ENCODE assay signal across 8 cellular contexts in genomic region chr17:17685775-17686291, GRCh38. TPM values are rescaled to one million over a fixed set of nuclear protein-coding genes. Genes with fewer than 3 reads are reported as not detected.
DNase-seq lines count a peak whose midpoint lies in the region; ATAC-seq and TF ChIP-seq lines count a peak whose summit lies in the region.

No MANE protein-coding gene starts in this region.

- H3K36me3 ChIP-seq in gastrocnemius medialis, result no peaks in the 10 kb centered on the region

- no peak for TF ChIP-seq POLR2A in gastrocnemius medialis (IDR thresholded peaks at IDR 0.05)

- peak overlapping the region in 3 of 4 donors; percentile 37 to 41 (median 37) for H3K27ac ChIP-seq in gastrocnemius medialis

- in situ Hi-C loops in gastrocnemius medialis (cut with MboI; ENCODE audit: low sequenced_read_pairs in 4 of 4), result loop anchor here (25.0 kb wide), 2 partner anchors 101 to 176 kb away; no protein-coding TSS in a partner anchor

- TF ChIP-seq CTCF in fibroblast of the aortic adventitia (IDR thresholded peaks at IDR 0.05; ENCODE audit: insufficient read depth, low read length) (no peak), gastrocnemius medialis (IDR thresholded peaks at IDR 0.05 in 4 of 5, conservative IDR thresholded peaks at IDR 0.05 in 1 of 5) (no peak)

- intact Hi-C loops in gastrocnemius medialis (cut with DNase I; ENCODE audit: low total_unique reads), result no loop called here

- H3K27me3 ChIP-seq in gastrocnemius medialis, result no peaks in the 10 kb centered on the region

- H3K4me1 ChIP-seq in gastrocnemius medialis, result peaks cover 17 to 24% of the 10 kb centered on the region in 2 donors

- H3K4me3 ChIP-seq in fibroblast of the aortic adventitia (ENCODE audit: low read depth, low read length), result peak overlapping the region; percentile 40
- H3K4me3 ChIP-seq in gastrocnemius medialis, result no peak overlapping the region

- no peaks in the 10 kb centered on the region for H3K9me3 ChIP-seq in gastrocnemius medialis

- DNase-seq in NCI-H2171 treated with DMSO at 0.1 percent for 48 hours (lab: John Stamatoyannopoulos, UW) (peak; percentile 50), NCI-H2171 (lab: John Stamatoyannopoulos, UW) (no peak), fibroblast of the aortic adventitia (ENCODE audit: low read depth) (peak; percentile 79), gastrocnemius medialis (no peak), COR-L47 (lab: John Stamatoyannopoulos, UW) (no peak), DMS 273 treated with DMSO at 0.1 percent for 48 hours (lab: John Stamatoyannopoulos, UW) (no peak)

- peak; percentile 32 for ATAC-seq in SK-N-SH treated with all-trans-retinoic acid at 6 μM for 48 hours
- no peak for ATAC-seq in gastrocnemius medialis
- ATAC-seq in HG03196 (IDR thresholded peaks at IDR 0.05; ENCODE audit: unreplicated experiment), result no peak

TF ChIP-seq in SK-N-SH treated with all-trans-retinoic acid at 6 μM for 48 hours, 23 proteins besides CTCF, POLR2A, EP300 and RAD21:
- no peak for TF ChIP-seq TCF4 (CRISPR knock-in tag; IDR thresholded peaks at IDR 0.05; ENCODE audit: borderline replicate concordance)
- peak; percentile 31; the same call in 1 of the 2 replicates for TF ChIP-seq ZFP3 (CRISPR knock-in tag; IDR thresholded peaks at IDR 0.05)

RNA-seq across cellular contexts. Expression of gene RAI1, which starts 4.6 kb away (rescaled TPM):
- total RNA-seq in fibroblast of the aortic adventitia (ENCODE audit: low replicate concordance) (7.5 and 9.1 TPM in 2 replicates), gastrocnemius medialis (1 to 10 TPM; 2.1 to 6.7 (median 4.3) TPM)

Comparison
In these comparisons a context has a peak if more than half of its experiments do, and no peak if none do; other contexts are left out.
1. DNase-seq: peak in NCI-H2171 treated with DMSO at 0.1 percent for 48 hours (single experiment) and fibroblast of the aortic adventitia (single experiment); none in NCI-H2171 (single experiment), gastrocnemius medialis (0 of 2), COR-L47 (single experiment) and DMS 273 treated with DMSO at 0.1 percent for 48 hours (single experiment).